Comparison of ENCODE assay signal across 27 cellular contexts in genomic region chr10:51289519-51289918, GRCh38.
DNase-seq lines count a peak whose midpoint lies in the region; TF ChIP-seq lines count a peak whose summit lies in the region.
"Had no signal": no experiment of that assay in that cellular context is flagged by ENCODE, and none has a peak within 500 bp of the region (broad histone marks: within the 10 kb centered on the region; RNA-seq: fewer than 3 reads in every experiment).

No MANE protein-coding gene starts in this region.

- no peak for TF ChIP-seq CTCF in HEK293 (tag by site-specific recombination; IDR thresholded peaks at IDR 0.05)

- POLR2A ChIA-PET in HEK293 (lab: Yijun Ruan, JAX), result no interaction called here

- H3K27ac ChIP-seq in HEK293 (ENCODE audit: extremely low read depth, low read depth, low read length), result no peak overlapping the region
- H3K27ac ChIP-seq: 22Rv1; A549; BLaER1; BLaER1 treated with 17β-estradiol and CSF1 and Interleukin-3, amounts not matched to agents 10 nM and 100 nM; C4-2B had no signal

- DNase-seq in NOMO-1 treated with dmso at 0.1 percent for 144 hours (lab: John Stamatoyannopoulos, UW; ENCODE audit: unreplicated experiment), result no peak
- DNase-seq: 8988T; ACHN; AML-193; BE2C; C1 segment of cervical spinal cord; Caco-2; Calu3; CD4-positive, alpha-beta memory T cell; CD4-positive, alpha-beta T cell; CD4-positive, CD25-positive, alpha-beta regulatory T cell; CD8-positive, alpha-beta memory T cell; CD8-positive, alpha-beta T cell; COR-L47; DMS 273 treated with DMSO at 0.1 percent for 48 hours; DMS153; DMS53; DMS79; DMS79 treated with DMSO at 0.1 percent for 48 hours; DND-41; EL had no signal

- H3K9me3 ChIP-seq in HEK293 (ENCODE audit: control insufficient read depth, insufficient read depth, low read depth, low read length), result no peaks in the 10 kb centered on the region
- H3K9me3 ChIP-seq: A549; BE2C; BLaER1; BLaER1 treated with 17β-estradiol and CSF1 and Interleukin-3, amounts not matched to agents 10 nM and 100 nM; Caco-2 had no signal

- H3K4me1 ChIP-seq in HEK293 (ENCODE audit: control insufficient read depth, insufficient read depth, low read length), result no peaks in the 10 kb centered on the region; the same call in 1 of the 2 replicates
- H3K4me1 ChIP-seq: A549; BE2C; BLaER1; BLaER1 treated with 17β-estradiol and CSF1 and Interleukin-3, amounts not matched to agents 10 nM and 100 nM; Caco-2 had no signal

- no peaks in the 10 kb centered on the region for H3K36me3 ChIP-seq in HEK293 (ENCODE audit: control insufficient read depth in 2 of 2, insufficient read depth in 1 of 2, low read length in 2 of 2)
- H3K36me3 ChIP-seq: BE2C; BLaER1; BLaER1 treated with 17β-estradiol and CSF1 and Interleukin-3, amounts not matched to agents 10 nM and 100 nM had no signal

- no peak overlapping the region for H3K4me3 ChIP-seq in HEK293 (ENCODE audit: low read depth, low read length)
- H3K4me3 ChIP-seq: A549; BLaER1; BLaER1 treated with 17β-estradiol and CSF1 and Interleukin-3, amounts not matched to agents 10 nM and 100 nM had no signal

- CTCF ChIA-PET in HEK293 (lab: Yijun Ruan, JAX), result no interaction called here

TF ChIP-seq in HEK293, 187 proteins besides CTCF, POLR2A, EP300 and RAD21:
- no peak for TF ChIP-seq ZSCAN5A (tag by site-specific recombination; IDR thresholded peaks at IDR 0.05)
- TF ChIP-seq ZNF394 (tag by site-specific recombination; IDR thresholded peaks at IDR 0.05; ENCODE audit: borderline replicate concordance), result no peak
- peak; percentile 28; the same call in 1 of the 2 replicates for TF ChIP-seq PRDM10 (tag by site-specific recombination; IDR thresholded peaks at IDR 0.05)
- no peak for TF ChIP-seq ZNF280C (tag by site-specific recombination; IDR thresholded peaks at IDR 0.05)
- TF ChIP-seq ZNF121 (tag by site-specific recombination; IDR thresholded peaks at IDR 0.05), result no peak
- peak; percentile 69; the same call in 1 of the 2 replicates for TF ChIP-seq EGR2 (tag by site-specific recombination; IDR thresholded peaks at IDR 0.05; ENCODE audit: low read depth)
- TF ChIP-seq ZNF580 (tag by site-specific recombination; IDR thresholded peaks at IDR 0.05), result no peak
- TF ChIP-seq ZFHX2 (tag by site-specific recombination; conservative IDR thresholded peaks at IDR 0.05), result peak; percentile 81
